Comparison of ENCODE assay signal across 21 cellular contexts in the genomic region with DNA sequence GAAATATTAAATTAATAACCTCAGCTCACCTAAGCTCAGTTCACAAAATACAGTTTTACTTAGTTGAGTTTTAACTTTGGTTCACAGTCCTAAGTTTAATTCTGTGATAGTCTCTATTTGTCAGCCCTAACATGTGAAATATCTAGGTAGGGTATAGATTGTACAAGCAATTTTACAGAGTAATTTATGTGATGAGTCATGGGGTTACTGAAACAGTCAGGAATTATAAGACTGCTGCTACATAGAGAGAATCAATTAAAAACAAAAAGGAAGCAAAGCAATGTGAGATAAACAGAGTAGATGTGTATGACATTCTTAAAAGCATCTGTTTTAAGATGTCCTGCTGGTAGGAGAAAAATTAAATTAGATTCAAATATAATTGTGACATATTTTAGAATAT.
DNase-seq lines count a peak whose midpoint lies in the region; ATAC-seq and TF ChIP-seq lines count a peak whose summit lies in the region.
"Had no signal": no experiment of that assay in that cellular context is flagged by ENCODE, and none has a peak within 500 bp of the region (broad histone marks: within the 10 kb centered on the region; RNA-seq: fewer than 3 reads in every experiment).

No MANE protein-coding gene starts in this region.

- DNase-seq in HCT116 (ENCODE audit: low read depth, low spot score) (no peak), RWPE2 (ENCODE audit: low spot score) (no peak), foreskin keratinocyte (peak in 1 of 2 donors; percentile 44), PC-9 (no peak), Caco-2 (no peak), head of caudate nucleus (no peak), NCI-H526 (lab: John Stamatoyannopoulos, UW) (no peak)
- DNase-seq: CD8-positive, alpha-beta memory T cell; GF-D8; KBM-7; MV-4-11; NCI-H187; NCI-H345; NCI-H526 treated with DMSO at 0.1 percent for 48 hours; SHP77 treated with DMSO at 0.1 percent for 48 hours; T-helper 1 cell had no signal

- TF ChIP-seq POLR2A in HCT116 (IDR thresholded peaks at IDR 0.05; ENCODE audit: borderline replicate concordance, extremely low read depth, insufficient read depth, insufficient read length): no peak

- H3K9me2 ChIP-seq in HCT116 (ENCODE audit: insufficient read depth): no peaks in the 10 kb centered on the region; the same call in 1 of the 2 replicates
- no peaks in the 10 kb centered on the region for H3K9me2 ChIP-seq in PC-9 (ENCODE audit: insufficient read depth)

- no peak overlapping the region for H3K4me3 Mint-ChIP-seq in Caco-2 (ENCODE audit: unreplicated experiment)
- H3K4me3 Mint-ChIP-seq: CD8-positive, alpha-beta memory T cell had no signal

- H3K36me3 ChIP-seq in ACC112 (ENCODE audit: insufficient read depth, low read length) (no peaks in the 10 kb centered on the region), HCT116 (ENCODE audit: control insufficient read depth in 1 of 2, insufficient read depth in 2 of 2, low read length in 2 of 2) (no peaks in the 10 kb centered on the region), RWPE2 (ENCODE audit: low read depth) (no peaks in the 10 kb centered on the region), PC-9 (ENCODE audit: low read depth) (no peaks in the 10 kb centered on the region), Caco-2 (ENCODE audit: control insufficient read depth, insufficient read depth, low read length) (no peaks in the 10 kb centered on the region)
- H3K36me3 ChIP-seq: BLaER1 treated with 17β-estradiol and CSF1 and Interleukin-3, amounts not matched to agents 10 nM and 100 nM had no signal

- H3K27me3 ChIP-seq in ACC112 (ENCODE audit: insufficient read depth, low read length) (no peaks in the 10 kb centered on the region), HCT116 (ENCODE audit: insufficient read depth, low read length) (no peaks in the 10 kb centered on the region), RWPE2 (ENCODE audit: insufficient read depth, poor library complexity, severe bottlenecking) (no peaks in the 10 kb centered on the region), foreskin keratinocyte (no peaks in the 10 kb centered on the region), PC-9 (ENCODE audit: insufficient read depth, low read depth) (no peaks in the 10 kb centered on the region), Caco-2 (replicated peaks; ENCODE audit: control insufficient read depth, insufficient read depth, low read length) (no peaks in the 10 kb centered on the region)
- H3K27me3 ChIP-seq: BLaER1 treated with 17β-estradiol and CSF1 and Interleukin-3, amounts not matched to agents 10 nM and 100 nM had no signal

- ATAC-seq in HCT116 (no peak), RWPE2 (ENCODE audit: low read depth) (peak; percentile 58), foreskin keratinocyte (peak; percentile 73)
- ATAC-seq: A549, HepG2, SK-N-SH treated with all-trans-retinoic acid at 6 μM for 48 hours had no signal

- no TSS peak for BruUV-seq in HCT116 (replicated peaks; lab: Mats Ljungman, UMichigan)
- BruUV-seq in PC-9 (replicated peaks; lab: Mats Ljungman, UMichigan): no TSS peak
- no TSS peak for BruUV-seq in Caco-2 (replicated peaks; lab: Mats Ljungman, UMichigan)

- TF ChIP-seq RAD21 in HCT116 (IDR thresholded peaks at IDR 0.05; ENCODE audit: low read depth): no peak

- CTCF ChIA-PET in HCT116 (lab: Charles Lee): no interaction called here
- CTCF ChIA-PET in PC-9 (lab: Charles Lee): no interaction called here
- CTCF ChIA-PET in Caco-2 (lab: Charles Lee): no interaction called here

- TF ChIP-seq CTCF in HCT116 (IDR thresholded peaks at IDR 0.05 in 2 of 3, conservative IDR thresholded peaks at IDR 0.05 in 1 of 3; ENCODE audit: borderline replicate concordance in 1 of 3, insufficient read depth in 1 of 3, low read depth in 2 of 3, low read length in 2 of 3) (no peak), RWPE2 (IDR thresholded peaks at IDR 0.05; ENCODE audit: poor library complexity, severe bottlenecking) (no peak), foreskin keratinocyte (conservative IDR thresholded peaks at IDR 0.05) (no peak), PC-9 (conservative IDR thresholded peaks at IDR 0.05) (no peak), Caco-2 (IDR thresholded peaks at IDR 0.05; ENCODE audit: insufficient read depth in 1 of 2, low read depth in 1 of 2, low read length in 1 of 2, severe bottlenecking in 1 of 2, unreplicated experiment in 1 of 2) (no peak)

- H3K4me3 ChIP-seq in ACC112 (ENCODE audit: low read depth, low read length): no peak overlapping the region
- no peak overlapping the region for H3K4me3 ChIP-seq in HCT116 (replicated peaks in 1 of 2; ENCODE audit: low read depth in 1 of 2, low read length in 2 of 2)
- H3K4me3 ChIP-seq in RWPE2 (ENCODE audit: severe bottlenecking): no peak overlapping the region
- H3K4me3 ChIP-seq in PC-9: no peak overlapping the region
- H3K4me3 ChIP-seq in Caco-2 (ENCODE audit: low read depth, low read length): no peak overlapping the region
- H3K4me3 ChIP-seq: A549; BLaER1 treated with 17β-estradiol and CSF1 and Interleukin-3, amounts not matched to agents 10 nM and 100 nM had no signal

- H3K4me1 ChIP-seq in ACC112 (ENCODE audit: control insufficient read depth, insufficient read depth, low read length, unreplicated experiment) (peaks cover 6% of the 10 kb centered on the region), HCT116 (ENCODE audit: control insufficient read depth in 1 of 2, insufficient read depth in 2 of 2, low read length in 2 of 2) (peaks cover 0 to 5% of the 10 kb centered on the region in 2 experiments; a peak in 2 of 4 replicates), RWPE2 (ENCODE audit: insufficient read depth, poor library complexity, severe bottlenecking) (no peaks in the 10 kb centered on the region), foreskin keratinocyte (no peaks in the 10 kb centered on the region), PC-9 (replicated peaks; ENCODE audit: insufficient read depth) (no peaks in the 10 kb centered on the region), Caco-2 (no peaks in the 10 kb centered on the region)
- H3K4me1 ChIP-seq: A549; BLaER1 treated with 17β-estradiol and CSF1 and Interleukin-3, amounts not matched to agents 10 nM and 100 nM had no signal

- no peak overlapping the region for H3K9ac ChIP-seq in HCT116 (ENCODE audit: low read length)
- H3K9ac ChIP-seq: BLaER1 treated with 17β-estradiol and CSF1 and Interleukin-3, amounts not matched to agents 10 nM and 100 nM had no signal

- peak overlapping the region; percentile 9 for H2AFZ ChIP-seq in ACC112 (ENCODE audit: low read length, unreplicated experiment)
- peak overlapping the region; percentile 91 for H2AFZ ChIP-seq in HCT116 (ENCODE audit: low read depth, low read length, poor library complexity, severe bottlenecking)
- no peak overlapping the region for H2AFZ ChIP-seq in PC-9

- no peaks in the 10 kb centered on the region for H3K36me3 Mint-ChIP-seq in Caco-2 (ENCODE audit: insufficient read depth, unreplicated experiment)
- H3K36me3 Mint-ChIP-seq: CD8-positive, alpha-beta memory T cell had no signal

- H3F3A ChIP-seq in PC-9 (ENCODE audit: insufficient read depth, low read depth): no peaks in the 10 kb centered on the region

- no peaks in the 10 kb centered on the region for H3K9me3 Mint-ChIP-seq in Caco-2 (ENCODE audit: unreplicated experiment)

- RAD21 ChIA-PET in HCT116 (lab: Charles Lee; ENCODE audit: low non-redundant PET in 1 of 2, low total read pairs in 2 of 2, uncharacterized antibody in 2 of 2, unreplicated experiment in 2 of 2): no interaction called here

- POLR2A ChIA-PET in HCT116 (lab: Charles Lee) (no interaction called here), PC-9 (lab: Charles Lee; ENCODE audit: unreplicated experiment) (no interaction called here), Caco-2 (lab: Charles Lee) (no interaction called here)

- H3K79me2 ChIP-seq in ACC112 (ENCODE audit: control insufficient read depth, insufficient read depth, low read length, unreplicated experiment) (no peaks in the 10 kb centered on the region), HCT116 (ENCODE audit: insufficient read depth, low read length) (no peaks in the 10 kb centered on the region), PC-9 (ENCODE audit: low read depth) (no peaks in the 10 kb centered on the region)

- peak overlapping the region; percentile 17; the same call in 1 of the 2 replicates for H3K4me2 ChIP-seq in HCT116 (ENCODE audit: low read length)
- no peak overlapping the region for H3K4me2 ChIP-seq in PC-9
- H3K4me2 ChIP-seq: A549; BLaER1 treated with 17β-estradiol and CSF1 and Interleukin-3, amounts not matched to agents 10 nM and 100 nM had no signal

- no peaks in the 10 kb centered on the region for H3K27me3 Mint-ChIP-seq in Caco-2 (ENCODE audit: insufficient read depth, unreplicated experiment)
- H3K27me3 Mint-ChIP-seq: CD8-positive, alpha-beta memory T cell had no signal

- H3K4me1 Mint-ChIP-seq in Caco-2 (ENCODE audit: low read depth, unreplicated experiment): no peaks in the 10 kb centered on the region
- H3K4me1 Mint-ChIP-seq: CD8-positive, alpha-beta memory T cell had no signal

- H3K27ac ChIP-seq in ACC112 (ENCODE audit: low read depth, low read length) (no peak overlapping the region), HCT116 (ENCODE audit: low read depth, low read length) (no peak overlapping the region), RWPE2 (ENCODE audit: poor library complexity, severe bottlenecking) (no peak overlapping the region), foreskin keratinocyte (no peak overlapping the region), PC-9 (no peak overlapping the region)
- H3K27ac ChIP-seq: A549; BLaER1 treated with 17β-estradiol and CSF1 and Interleukin-3, amounts not matched to agents 10 nM and 100 nM had no signal

- H4K20me1 ChIP-seq in HCT116 (ENCODE audit: insufficient read depth) (no peaks in the 10 kb centered on the region), PC-9 (ENCODE audit: insufficient read depth) (no peaks in the 10 kb centered on the region)
- H4K20me1 ChIP-seq: BLaER1 treated with 17β-estradiol and CSF1 and Interleukin-3, amounts not matched to agents 10 nM and 100 nM had no signal

- H3K27ac Mint-ChIP-seq in Caco-2 (ENCODE audit: unreplicated experiment): no peak overlapping the region
- H3K27ac Mint-ChIP-seq: CD8-positive, alpha-beta memory T cell had no signal

- intact Hi-C loops in HCT116 (cut with micrococcal nuclease) (no loop called here), PC-9 (cut with micrococcal nuclease; ENCODE audit: unreplicated experiment) (no loop called here), Caco-2 (cut with micrococcal nuclease; ENCODE audit: unreplicated experiment) (no loop called here), head of caudate nucleus (cut with DNase I) (no loop called here)

- H3K9me3 ChIP-seq in HCT116 (ENCODE audit: control insufficient read depth in 1 of 2, insufficient read depth in 1 of 2, low read depth in 1 of 2, low read length in 2 of 2) (no peaks in the 10 kb centered on the region), RWPE2 (ENCODE audit: severe bottlenecking) (no peaks in the 10 kb centered on the region), PC-9 (ENCODE audit: insufficient read depth, low read depth) (no peaks in the 10 kb centered on the region), Caco-2 (no peaks in the 10 kb centered on the region)
- H3K9me3 ChIP-seq: A549; BLaER1 treated with 17β-estradiol and CSF1 and Interleukin-3, amounts not matched to agents 10 nM and 100 nM had no signal

TF ChIP-seq in HCT116, 20 proteins besides CTCF, POLR2A, EP300 and RAD21 (continues in another document):
- TF ChIP-seq, protein P1, sequence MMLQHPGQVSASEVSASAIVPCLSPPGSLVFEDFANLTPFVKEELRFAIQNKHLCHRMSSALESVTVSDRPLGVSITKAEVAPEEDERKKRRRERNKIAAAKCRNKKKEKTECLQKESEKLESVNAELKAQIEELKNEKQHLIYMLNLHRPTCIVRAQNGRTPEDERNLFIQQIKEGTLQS (IDR thresholded peaks at IDR 0.05): no peak
